15 cellular contexts compared by ENCODE assay signal in genomic region chr19:6476896-6477431, GRCh38. TPM values are rescaled to one million over a fixed set of nuclear protein-coding genes. Genes with fewer than 3 reads are reported as not detected.
DNase-seq lines count a peak whose midpoint lies in the region; ATAC-seq and TF ChIP-seq lines count a peak whose summit lies in the region.
"Had no signal": no experiment of that assay in that cellular context is flagged by ENCODE, and none has a peak within 500 bp of the region (broad histone marks: within the 10 kb centered on the region; RNA-seq: fewer than 3 reads in every experiment).

No MANE protein-coding gene starts in this region.

- no peak for TF ChIP-seq POLR2A in right lobe of liver (IDR thresholded peaks at IDR 0.05)

- TF ChIP-seq CTCF in dorsolateral prefrontal cortex (IDR thresholded peaks at IDR 0.05 in 54 of 56, conservative IDR thresholded peaks at IDR 0.05 in 2 of 56; ENCODE audit: low read depth in 1 of 56, partially characterized antibody in 56 of 56): no peak
- no peak for TF ChIP-seq CTCF in right lobe of liver (IDR thresholded peaks at IDR 0.05)
- no peak for TF ChIP-seq CTCF in MM.1S (IDR thresholded peaks at IDR 0.05; ENCODE audit: low read length)
- no peak for TF ChIP-seq CTCF in progenitor cell of endocrine pancreas (IDR thresholded peaks at IDR 0.05; ENCODE audit: unreplicated experiment)

- no peaks in the 10 kb centered on the region for H3K9me3 Mint-ChIP-seq in progenitor cell of endocrine pancreas (ENCODE audit: low read depth)
- H3K9me3 Mint-ChIP-seq: activated T-helper 2 cell treated with anti-CD3 and anti-CD28 coated beads, Interferon-gamma antibody, Interleukin-2, Interleukin-4, amounts not matched to agents 10 μg/mL and 5 μg/mL and 100 μg/mL, durations not matched to agents 14 hours and 24 hours and 36 hours; stimulated activated naive CD8-positive, alpha-beta T cell treated with anti-CD3 and anti-CD28 coated beads, Interleukin-15, amount 100 ng/mL, for 72 hours; T-helper 2 cell treated with Interferon-gamma antibody and Interleukin-4, amounts not matched to agents 5 μg/mL and 100 μg/mL, for 36 hours had no signal

- H3K4me3 Mint-ChIP-seq in progenitor cell of endocrine pancreas (ENCODE audit: low read depth): no peak overlapping the region
- H3K4me3 Mint-ChIP-seq: stimulated activated naive CD8-positive, alpha-beta T cell treated with anti-CD3 and anti-CD28 coated beads, Interleukin-15, amount 100 ng/mL, for 72 hours; T-helper 2 cell treated with Interferon-gamma antibody and Interleukin-4, amounts not matched to agents 5 μg/mL and 100 μg/mL, for 36 hours had no signal

- H3K36me3 ChIP-seq in HUES64 (ENCODE audit: insufficient read depth, low read length) (no peaks in the 10 kb centered on the region), right lobe of liver (no peaks in the 10 kb centered on the region), MM.1S (replicated peaks; ENCODE audit: insufficient read depth, low read length) (no peaks in the 10 kb centered on the region)
- H3K36me3 ChIP-seq: sigmoid colon had no signal

- no peak overlapping the region for H3K27ac ChIP-seq in HUES64 (ENCODE audit: low read depth, low read length)
- peak overlapping the region in 1 of 59 donors; percentile 31 for H3K27ac ChIP-seq in dorsolateral prefrontal cortex
- no peak overlapping the region for H3K27ac ChIP-seq in right lobe of liver
- no peak overlapping the region for H3K27ac ChIP-seq in MM.1S (ENCODE audit: low read length)
- H3K27ac ChIP-seq: heart left ventricle, sigmoid colon had no signal

- H3K27ac Mint-ChIP-seq in progenitor cell of endocrine pancreas: no peak overlapping the region
- H3K27ac Mint-ChIP-seq: activated T-helper 2 cell treated with anti-CD3 and anti-CD28 coated beads, Interferon-gamma antibody, Interleukin-2, Interleukin-4, amounts not matched to agents 10 μg/mL and 5 μg/mL and 100 μg/mL, durations not matched to agents 14 hours and 24 hours and 36 hours; stimulated activated naive CD8-positive, alpha-beta T cell treated with anti-CD3 and anti-CD28 coated beads, Interleukin-15, amount 100 ng/mL, for 72 hours; T-helper 2 cell treated with Interferon-gamma antibody and Interleukin-4, amounts not matched to agents 5 μg/mL and 100 μg/mL, for 36 hours had no signal

- no peaks in the 10 kb centered on the region for H3K9me2 ChIP-seq in MM.1S (replicated peaks; ENCODE audit: insufficient read depth, low read length)

- 0 out of 2 replicates have a peak, but pooled peaks cover 4% of the 10 kb centered on the region for H3K79me2 ChIP-seq in MM.1S (ENCODE audit: low read length)

- no peaks in the 10 kb centered on the region for H3K9me3 ChIP-seq in HUES64 (ENCODE audit: insufficient read depth, low read depth, low read length)
- no peaks in the 10 kb centered on the region for H3K9me3 ChIP-seq in right lobe of liver
- no peaks in the 10 kb centered on the region for H3K9me3 ChIP-seq in MM.1S (replicated peaks; ENCODE audit: insufficient read depth, low read length)
- H3K9me3 ChIP-seq: heart left ventricle, sigmoid colon had no signal

- ATAC-seq in right lobe of liver (no peak), HG02759 (IDR thresholded peaks at IDR 0.05; ENCODE audit: unreplicated experiment) (no peak), HG03469 (IDR thresholded peaks at IDR 0.05; ENCODE audit: unreplicated experiment) (no peak)

- peaks cover 26% of the 10 kb centered on the region for H3K27me3 ChIP-seq in HUES64 (ENCODE audit: insufficient read depth, low read length)
- peaks cover 0 to 25% (median 3%) of the 10 kb centered on the region in 45 donors for H3K27me3 ChIP-seq in dorsolateral prefrontal cortex
- H3K27me3 ChIP-seq in right lobe of liver: no peaks in the 10 kb centered on the region
- H3K27me3 ChIP-seq in MM.1S (replicated peaks; ENCODE audit: insufficient read depth, low read length): no peaks in the 10 kb centered on the region

- H3K4me3 ChIP-seq in HUES64 (ENCODE audit: low read length): peak overlapping the region; percentile 59
- peak overlapping the region in 58 of 59 donors; percentile 3 to 69 (median 43) for H3K4me3 ChIP-seq in dorsolateral prefrontal cortex
- peak overlapping the region in 2 of 3 donors; percentile 35 to 42 for H3K4me3 ChIP-seq in right lobe of liver
- peak overlapping the region; percentile 27 for H3K4me3 ChIP-seq in skeletal muscle cell (ENCODE audit: low read depth, low read length)
- no peak overlapping the region for H3K4me3 ChIP-seq in MM.1S (ENCODE audit: low read length)

- no peaks in the 10 kb centered on the region for H3F3A ChIP-seq in MM.1S (ENCODE audit: insufficient read depth, low read length)

- no peak overlapping the region for H3K4me2 ChIP-seq in MM.1S (ENCODE audit: low read depth, low read length)

- no peak overlapping the region for H3K9ac ChIP-seq in HUES64 (ENCODE audit: low read depth, low read length)
- no peak overlapping the region for H3K9ac ChIP-seq in MM.1S (ENCODE audit: low read length)

- no peaks in the 10 kb centered on the region for H3K4me1 ChIP-seq in HUES64 (ENCODE audit: insufficient read depth, low read length)
- H3K4me1 ChIP-seq in right lobe of liver: no peaks in the 10 kb centered on the region
- H3K4me1 ChIP-seq in MM.1S (ENCODE audit: low read length): peaks cover 8% of the 10 kb centered on the region

- H2AFZ ChIP-seq in MM.1S (ENCODE audit: low read length): no peak overlapping the region

- H3K36me3 Mint-ChIP-seq in progenitor cell of endocrine pancreas (ENCODE audit: insufficient read depth): no peaks in the 10 kb centered on the region

- WGBS in HUES64: 23% methylated on average over 28 of the region's 29 CpGs
- 42% methylated on average over 13 of the region's 29 CpGs for WGBS in right lobe of liver (ENCODE audit: insufficient coverage, low coverage, low lambda C conversion rate, missing lambda C conversion rate)

- peaks cover 4% of the 10 kb centered on the region for H3K4me1 Mint-ChIP-seq in progenitor cell of endocrine pancreas (ENCODE audit: low read depth)

- H4K20me1 ChIP-seq in MM.1S (ENCODE audit: insufficient read depth, low read length): no peaks in the 10 kb centered on the region

- intact Hi-C loops in dorsolateral prefrontal cortex (cut with DNase I): no loop called here
- intact Hi-C loops in right lobe of liver (cut with DNase I): no loop called here

- H3K27me3 Mint-ChIP-seq in progenitor cell of endocrine pancreas: peaks cover 21% of the 10 kb centered on the region
- H3K27me3 Mint-ChIP-seq: stimulated activated naive CD8-positive, alpha-beta T cell treated with anti-CD3 and anti-CD28 coated beads, Interleukin-15, amount 100 ng/mL, for 72 hours had no signal

- DNase-seq in dorsolateral prefrontal cortex: no peak
- no peak for DNase-seq in right lobe of liver
- DNase-seq in skeletal muscle cell (ENCODE audit: low read depth): no peak
- DNase-seq in MM.1S: no peak
- no peak for DNase-seq in progenitor cell of endocrine pancreas (ENCODE audit: low spot score, unreplicated experiment)
- DNase-seq: NCI-H187, sigmoid colon had no signal

RNA-seq across cellular contexts. Expression of gene DENND1C, which starts 4.6 kb away (rescaled TPM):
- 1.00 TPM for polyA plus RNA-seq in HUES64 (2013, experiment 1 of 2)
- polyA plus RNA-seq in HUES64 (2013, experiment 2 of 2): 1.8 TPM
- total RNA-seq in dorsolateral prefrontal cortex (1 to 10 TPM in 117 of 120 experiments, under 1 TPM in 3; 0.65 to 5.4 (median 2.4) TPM), right lobe of liver (1 to 10 TPM in 5 of 6 experiments, under 1 TPM in 1; 0.90 to 2.7 (median 1.8) TPM), progenitor cell of endocrine pancreas (0.47 and 0.67 TPM in 2 replicates)
- total RNA-seq: RPMI7951 had no signal

RNA-seq across cellular contexts. Expression of gene CRB3, which starts 12.9 kb away (rescaled TPM):
- polyA plus RNA-seq in HUES64 (2013, experiment 1 of 2): 11.3 TPM
- 7.9 TPM for polyA plus RNA-seq in HUES64 (2013, experiment 2 of 2)
- 1 to 10 TPM in 23 of 120 experiments, under 1 TPM in 49, not detected in 48; 0.36 to 2.8 (median 0.83) TPM for total RNA-seq in dorsolateral prefrontal cortex
- total RNA-seq in right lobe of liver: 10 to 100 TPM; 20.6 to 56.1 (median 23.0) TPM
- total RNA-seq in progenitor cell of endocrine pancreas: 63.0 and 71.2 TPM in 2 replicates
- total RNA-seq: RPMI7951 had no signal

RNA-seq across cellular contexts. Expression of gene SLC25A23, which starts 17.4 kb away (rescaled TPM):
- polyA plus RNA-seq in HUES64 (2013, experiment 1 of 2): 39.8 TPM
- 48.6 TPM for polyA plus RNA-seq in HUES64 (2013, experiment 2 of 2)
- total RNA-seq in dorsolateral prefrontal cortex (100 to 1,000 TPM; 113 to 321 (median 206) TPM), right lobe of liver (10 to 100 TPM; 23.3 to 50.0 (median 30.0) TPM), progenitor cell of endocrine pancreas (75.2 and 76.2 TPM in 2 replicates)

RNA-seq across cellular contexts. Expression of gene TUBB4A, which starts 25.1 kb away (rescaled TPM):
- 7.4 TPM for polyA plus RNA-seq in HUES64 (2013, experiment 1 of 2)
- 10.7 TPM for polyA plus RNA-seq in HUES64 (2013, experiment 2 of 2)
- total RNA-seq in dorsolateral prefrontal cortex (1,000 to 10,000 TPM in 16 of 120 experiments, 100 to 1,000 TPM in 104; 306 to 1,743 (median 779) TPM), right lobe of liver (10 to 100 TPM in 2 of 6 experiments, 1 to 10 TPM in 1, under 1 TPM in 3; 0.24 to 19.2 (median 1.4) TPM), progenitor cell of endocrine pancreas (41.7 and 43.4 TPM in 2 replicates)
- total RNA-seq: RPMI7951 had no signal

RNA-seq across cellular contexts. Expression of gene SLC25A41, which starts 43.4 kb away (rescaled TPM):
- polyA plus RNA-seq in HUES64 (2013, experiment 1 of 2): 0.30 TPM
- polyA plus RNA-seq in HUES64 (2013, experiment 2 of 2): 0.25 TPM
- total RNA-seq in dorsolateral prefrontal cortex (10 to 100 TPM in 1 of 120 experiments, 1 to 10 TPM in 119; 1.1 to 11.0 (median 4.3) TPM), right lobe of liver (under 1 TPM in 3 of 6 experiments, not detected in 3; 0.18 to 0.60 (median 0.56) TPM), progenitor cell of endocrine pancreas (1.4 and 1.5 TPM in 2 replicates)
- total RNA-seq: RPMI7951 had no signal

Comparison
In these comparisons a context has a peak if more than half of its experiments do, and no peak if none do; other contexts are left out.
1. RNA of gene CRB3, which starts 12.9 kb away (total RNA-seq): 63.0 to 71.2 TPM in progenitor cell of endocrine pancreas and 20.6 to 56.1 TPM in right lobe of liver; 0.36 to 2.8 TPM in dorsolateral prefrontal cortex; every median in the first group is over 4 times any median in the second.